In genomic region chr2:172251231-172251630, GRCh38 we compare ENCODE assay signal across 13 cellular contexts.
DNase-seq lines count a peak whose midpoint lies in the region; ATAC-seq, FAIRE-seq and TF ChIP-seq lines count a peak whose summit lies in the region.
"Had no signal": no experiment of that assay in that cellular context is flagged by ENCODE, and none has a peak within 500 bp of the region (broad histone marks: within the 10 kb centered on the region; RNA-seq: fewer than 3 reads in every experiment).

No MANE protein-coding gene starts in this region.

- H3K9me3 ChIP-seq in keratinocyte (ENCODE audit: control insufficient read depth, low read depth, low read length) = no peaks in the 10 kb centered on the region
- H3K9me3 ChIP-seq: MG63 had no signal

- H3K4me3 ChIP-seq in bronchial epithelial cell (ENCODE audit: low read depth, low read length) = no peak overlapping the region
- no peak overlapping the region for H3K4me3 ChIP-seq in keratinocyte (ENCODE audit: control insufficient read depth in 2 of 3, extremely low read depth in 1 of 3, insufficient read depth in 2 of 3, low read depth in 1 of 3, low read length in 3 of 3)
- H3K4me3 ChIP-seq: MG63 had no signal

- H3K27ac Mint-ChIP-seq in stimulated activated naive CD8-positive, alpha-beta T cell treated with anti-CD3 and anti-CD28 coated beads, Interleukin-15, amount 100 ng/mL, for 72 hours = no peak overlapping the region

- H3K9ac ChIP-seq in keratinocyte (ENCODE audit: control insufficient read depth, extremely low read depth, insufficient read depth, low read length) = no peak overlapping the region

- H3K4me1 ChIP-seq in keratinocyte (ENCODE audit: control insufficient read depth, extremely low read depth, insufficient read depth, low read length) = peaks cover 79% of the 10 kb centered on the region

- no peak for FAIRE-seq in bronchial epithelial cell (lab: Jason Lieb, UNC)
- FAIRE-seq in keratinocyte (lab: Jason Lieb, UNC) = no peak
- FAIRE-seq: GM12892 had no signal

- H3K4me1 Mint-ChIP-seq in stimulated activated naive CD8-positive, alpha-beta T cell treated with anti-CD3 and anti-CD28 coated beads, Interleukin-15, amount 100 ng/mL, for 72 hours = peaks cover 54% of the 10 kb centered on the region

- peaks cover 5 to 12% of the 10 kb centered on the region in 2 donors for H3K9me3 Mint-ChIP-seq in stimulated activated naive CD8-positive, alpha-beta T cell treated with anti-CD3 and anti-CD28 coated beads, Interleukin-15, amount 100 ng/mL, for 72 hours

- DNase-seq in stimulated activated naive CD8-positive, alpha-beta T cell treated with anti-CD3 and anti-CD28 coated beads, Interleukin-15, amount 100 ng/mL, for 72 hours = no peak
- no peak for DNase-seq in stimulated activated naive CD8-positive, alpha-beta T cell treated with anti-CD3 and anti-CD28 coated beads, Interleukin-15, Interleukin-2, amounts not matched to agents 100 U/mL and 50 U/mL, for 24 hours
- DNase-seq in bronchial epithelial cell (ENCODE audit: low read depth) = peak; percentile 62
- DNase-seq in keratinocyte (ENCODE audit: low read depth, low spot score) = no peak
- DNase-seq in pons (ENCODE audit: low spot score) = no peak
- DNase-seq in NCI-H2196 treated with DMSO at 0.1 percent for 48 hours (lab: John Stamatoyannopoulos, UW; ENCODE audit: unreplicated experiment) = no peak
- DNase-seq: activated effector memory CD4-positive, alpha-beta T cell treated with Interleukin-2 at 50 U/mL for 16 hours; central memory CD4-positive, alpha-beta T cell; foreskin melanocyte; MG63 had no signal

- H3K27ac ChIP-seq in keratinocyte (ENCODE audit: control insufficient read depth, insufficient read depth, low read length) = peak overlapping the region; percentile 97

- TF ChIP-seq CTCF in bronchial epithelial cell (IDR thresholded peaks at IDR 0.05; ENCODE audit: insufficient read depth, low read length, severe bottlenecking) (no peak), keratinocyte (optimal IDR thresholded peaks at IDR 0.05 in 1 of 3, IDR thresholded peaks at IDR 0.05 in 1 of 3, conservative IDR thresholded peaks at IDR 0.05 in 1 of 3; ENCODE audit: extremely low read depth in 1 of 3, insufficient read depth in 2 of 3, low read length in 3 of 3) (no peak)

- H3K4me3 Mint-ChIP-seq in stimulated activated naive CD8-positive, alpha-beta T cell treated with anti-CD3 and anti-CD28 coated beads, Interleukin-15, amount 100 ng/mL, for 72 hours = peak overlapping the region in 1 of 2 donors; percentile 8

- no peaks in the 10 kb centered on the region for H3K9me1 ChIP-seq in keratinocyte (ENCODE audit: control insufficient read depth, extremely low read depth, insufficient read depth, low read length)

- no peaks in the 10 kb centered on the region for H4K20me1 ChIP-seq in keratinocyte (ENCODE audit: control insufficient read depth, extremely low read depth, insufficient read depth, low read length)

- no peaks in the 10 kb centered on the region for H3K79me2 ChIP-seq in keratinocyte (ENCODE audit: control insufficient read depth, insufficient read depth, low read length)

- H3K36me3 ChIP-seq in bronchial epithelial cell (ENCODE audit: control insufficient read depth, insufficient read depth, low read length) (no peaks in the 10 kb centered on the region), keratinocyte (ENCODE audit: control insufficient read depth in 2 of 2, extremely low read depth in 1 of 2, insufficient read depth in 2 of 2, low read length in 2 of 2) (no peaks in the 10 kb centered on the region)
- H3K36me3 ChIP-seq: MG63 had no signal

- H3K27me3 Mint-ChIP-seq in stimulated activated naive CD8-positive, alpha-beta T cell treated with anti-CD3 and anti-CD28 coated beads, Interleukin-15, amount 100 ng/mL, for 72 hours = no peaks in the 10 kb centered on the region

- H3K4me2 ChIP-seq in keratinocyte (ENCODE audit: control insufficient read depth, extremely low read depth, insufficient read depth, low read depth, low read length) = no peak overlapping the region

- H3K27me3 ChIP-seq in bronchial epithelial cell (ENCODE audit: control insufficient read depth, insufficient read depth, low read length) = no peaks in the 10 kb centered on the region
- H3K27me3 ChIP-seq in keratinocyte (ENCODE audit: control insufficient read depth, extremely low read depth, insufficient read depth, low read length) = no peaks in the 10 kb centered on the region
- H3K27me3 ChIP-seq: MG63 had no signal

- no peak overlapping the region for H2AFZ ChIP-seq in keratinocyte (ENCODE audit: control insufficient read depth, low read length)

- peak; percentile 27 for ATAC-seq in stimulated activated naive CD8-positive, alpha-beta T cell treated with anti-CD3 and anti-CD28 coated beads, Interleukin-15, amount 100 ng/mL, for 72 hours
- ATAC-seq in stimulated activated naive CD8-positive, alpha-beta T cell treated with anti-CD3 and anti-CD28 coated beads, Interleukin-15, Interleukin-2, amounts not matched to agents 100 U/mL and 50 U/mL, for 24 hours = no peak
- ATAC-seq in HG03196 (IDR thresholded peaks at IDR 0.05; ENCODE audit: unreplicated experiment) = no peak
- ATAC-seq in HG03175 (IDR thresholded peaks at IDR 0.05; ENCODE audit: unreplicated experiment) = no peak

- dilution Hi-C loops in keratinocyte (cut with MboI; ENCODE audit: extremely low pct_ligation_motif_present, low sequenced_read_pairs) = no loop called here
